21 cellular contexts compared by ENCODE assay signal in genomic region chr4:1993169-1993516, GRCh38. TPM values are rescaled to one million over a fixed set of nuclear protein-coding genes. Genes with fewer than 3 reads are reported as not detected.
DNase-seq lines count a peak whose midpoint lies in the region; ATAC-seq and TF ChIP-seq lines count a peak whose summit lies in the region.
"Had no signal": no experiment of that assay in that cellular context is flagged by ENCODE, and none has a peak within 500 bp of the region (broad histone marks: within the 10 kb centered on the region; RNA-seq: fewer than 3 reads in every experiment).

No MANE protein-coding gene starts in this region.

- H3K9ac ChIP-seq in mesenchymal stem cell (ENCODE audit: low read length) = peak overlapping the region; percentile 75
- H3K9ac ChIP-seq: BLaER1 treated with 17β-estradiol and CSF1 and Interleukin-3, amounts not matched to agents 10 nM and 100 nM had no signal

- WGBS in mesenchymal stem cell = 92% methylated on average over 14 of the region's 19 CpGs
- WGBS in esophagus squamous epithelium, 2 donors = 89 to 91% methylated on average over 10 to 18 of the region's 19 CpGs

- H3K4me1 ChIP-seq in mesenchymal stem cell (ENCODE audit: control insufficient read depth, insufficient read depth, low read depth, low read length) (peaks cover 4% of the 10 kb centered on the region), esophagus squamous epithelium (peaks cover 0 to 47% (median 12%) of the 10 kb centered on the region in 3 donors)
- H3K4me1 ChIP-seq: Peyer's patch, SJSA1 had no signal

- peak; percentile 20 for DNase-seq in activated CD8-positive, alpha-beta memory T cell treated with anti-CD3 and anti-CD28 coated beads, Interleukin-2, amount 50 U/mL, for 48 hours
- no peak for DNase-seq in activated CD8-positive, alpha-beta memory T cell treated with anti-CD3 and anti-CD28 coated beads for 24 hours
- peak; percentile 80 for DNase-seq in chondrocyte (ENCODE audit: low spot score)
- DNase-seq in mesenchymal stem cell = no peak
- DNase-seq in type B pancreatic cell (ENCODE audit: extremely low spot score, unreplicated experiment) = peak; percentile 47
- DNase-seq in ecto neural progenitor cell (ENCODE audit: low spot score) = no peak
- DNase-seq in Right ventricle myocardium superior = no peak
- DNase-seq in esophagus squamous epithelium (lab: John Stamatoyannopoulos, UW) = no peak
- DNase-seq: ACHN; Calu3; CD8-positive, alpha-beta T cell; DMS153; KG1; MV-4-11; NCI-H1105 treated with DMSO at 0.1 percent for 48 hours; NCI-H2029 treated with DMSO at 0.1 percent for 48 hours; NCI-H524 treated with DMSO at 0.1 percent for 48 hours; Peyer's patch had no signal

- no peak overlapping the region for H3K27ac Mint-ChIP-seq in chondrocyte (ENCODE audit: unreplicated experiment)
- no peak overlapping the region for H3K27ac Mint-ChIP-seq in type B pancreatic cell
- H3K27ac Mint-ChIP-seq: CD8-positive, alpha-beta T cell had no signal

- H3K14ac ChIP-seq in mesenchymal stem cell (ENCODE audit: low read length in 2 of 2) = no peak overlapping the region

- H3K4me3 Mint-ChIP-seq in chondrocyte (ENCODE audit: unreplicated experiment) (no peak overlapping the region), type B pancreatic cell (no peak overlapping the region)
- H3K4me3 Mint-ChIP-seq: CD8-positive, alpha-beta T cell had no signal

- H4K91ac ChIP-seq in mesenchymal stem cell (ENCODE audit: low read length) = no peak overlapping the region

- no peak overlapping the region for H3K4me2 ChIP-seq in mesenchymal stem cell (ENCODE audit: low read length, poor library complexity, severe bottlenecking)
- H3K4me2 ChIP-seq: BLaER1 treated with 17β-estradiol and CSF1 and Interleukin-3, amounts not matched to agents 10 nM and 100 nM had no signal

- TF ChIP-seq CTCF in chondrocyte (IDR thresholded peaks at IDR 0.05) = no peak
- TF ChIP-seq CTCF in type B pancreatic cell (conservative IDR thresholded peaks at IDR 0.05) = no peak
- TF ChIP-seq CTCF in esophagus squamous epithelium (IDR thresholded peaks at IDR 0.05) = no peak

- H3K9me3 ChIP-seq in mesenchymal stem cell (ENCODE audit: control insufficient read depth, low read length) = peaks cover 14% of the 10 kb centered on the region
- H3K9me3 ChIP-seq in esophagus squamous epithelium = peaks cover 0 to 5% (median 0%) of the 10 kb centered on the region in 3 donors
- H3K9me3 ChIP-seq: SJSA1 had no signal

- no peak overlapping the region for H3K4ac ChIP-seq in mesenchymal stem cell (ENCODE audit: low read depth in 1 of 2, low read length in 2 of 2)

- H3K27me3 ChIP-seq in mesenchymal stem cell (ENCODE audit: control insufficient read depth in 1 of 2, insufficient read depth in 1 of 2, low read length in 2 of 2) (no peaks in the 10 kb centered on the region), esophagus squamous epithelium (no peaks in the 10 kb centered on the region)
- H3K27me3 ChIP-seq: BLaER1 treated with 17β-estradiol and CSF1 and Interleukin-3, amounts not matched to agents 10 nM and 100 nM; Peyer's patch; SJSA1 had no signal

- H4K8ac ChIP-seq in mesenchymal stem cell (ENCODE audit: low read length) = no peak overlapping the region

- H3K27me3 Mint-ChIP-seq in chondrocyte (ENCODE audit: low read depth) = no peaks in the 10 kb centered on the region
- H3K27me3 Mint-ChIP-seq in type B pancreatic cell = no peaks in the 10 kb centered on the region

- no peak overlapping the region for H2BK12ac ChIP-seq in mesenchymal stem cell (ENCODE audit: low read length in 2 of 2)

- peaks cover 40% of the 10 kb centered on the region for H3K79me1 ChIP-seq in mesenchymal stem cell (replicated peaks; ENCODE audit: low read length, poor library complexity, severe bottlenecking)

- H2AFZ ChIP-seq in mesenchymal stem cell (ENCODE audit: low read depth, low read length) = no peak overlapping the region

- peak overlapping the region in 1 of 2 experiments; percentile 53 for H3K4me3 ChIP-seq in mesenchymal stem cell (ENCODE audit: insufficient read depth in 1 of 2, low read depth in 1 of 2, low read length in 2 of 2)
- H3K4me3 ChIP-seq in esophagus squamous epithelium = no peak overlapping the region
- H3K4me3 ChIP-seq: BLaER1 treated with 17β-estradiol and CSF1 and Interleukin-3, amounts not matched to agents 10 nM and 100 nM; Peyer's patch; SJSA1 had no signal

- no peak overlapping the region for H3K23ac ChIP-seq in mesenchymal stem cell (ENCODE audit: low read length in 2 of 2)

- H2BK15ac ChIP-seq in mesenchymal stem cell (ENCODE audit: low read depth, poor library complexity, severe bottlenecking) = no peak overlapping the region

- no peak for ATAC-seq in Right ventricle myocardium superior (ENCODE audit: poor library complexity)
- ATAC-seq: CD8-positive, alpha-beta T cell had no signal

- H3K18ac ChIP-seq in mesenchymal stem cell (ENCODE audit: low read depth in 1 of 2, low read length in 2 of 2) = no peak overlapping the region

- no peak overlapping the region for H2AK5ac ChIP-seq in mesenchymal stem cell (ENCODE audit: low read length, severe bottlenecking)

- no peak for TF ChIP-seq POLR2A in esophagus squamous epithelium (IDR thresholded peaks at IDR 0.05)

- intact Hi-C loops in Right ventricle myocardium superior (cut with DNase I) (no loop called here), esophagus squamous epithelium (cut with DNase I) (no loop called here)

- H3K4me1 Mint-ChIP-seq in chondrocyte (ENCODE audit: low read depth) = no peaks in the 10 kb centered on the region
- H3K4me1 Mint-ChIP-seq in type B pancreatic cell (ENCODE audit: unreplicated experiment) = peaks cover under 1% of the 10 kb centered on the region

- H3K27ac ChIP-seq in mesenchymal stem cell (ENCODE audit: low read length, poor library complexity, severe bottlenecking) = no peak overlapping the region
- no peak overlapping the region for H3K27ac ChIP-seq in esophagus squamous epithelium
- H3K27ac ChIP-seq: 22Rv1, Peyer's patch, SJSA1 had no signal

- H3K36me3 Mint-ChIP-seq in chondrocyte (ENCODE audit: low read depth) = peaks cover 12% of the 10 kb centered on the region
- peaks cover 23% of the 10 kb centered on the region for H3K36me3 Mint-ChIP-seq in type B pancreatic cell

- peaks cover 6% of the 10 kb centered on the region for H3K9me3 Mint-ChIP-seq in chondrocyte (ENCODE audit: low read depth)
- H3K9me3 Mint-ChIP-seq in type B pancreatic cell = peaks cover 4% of the 10 kb centered on the region

- no peak overlapping the region for H2BK120ac ChIP-seq in mesenchymal stem cell (ENCODE audit: low read depth, low read length)

- H2BK5ac ChIP-seq in mesenchymal stem cell (ENCODE audit: low read depth, low read length, poor library complexity, severe bottlenecking) = no peak overlapping the region

- H3K36me3 ChIP-seq in mesenchymal stem cell (ENCODE audit: control insufficient read depth in 1 of 2, insufficient read depth in 2 of 2, low read depth in 1 of 2, low read length in 2 of 2) = peaks cover 26 to 48% of the 10 kb centered on the region in 2 experiments
- H3K36me3 ChIP-seq in esophagus squamous epithelium = peaks cover 13 to 63% (median 15%) of the 10 kb centered on the region in 3 donors

RNA-seq across cellular contexts. Expression of gene NELFA, which starts 15.6 kb away (rescaled TPM):
- total RNA-seq in chondrocyte (23.5 to 25.6 TPM (median 24.0 TPM) in 3 replicates), type B pancreatic cell (ENCODE audit: low replicate concordance) (42.2 and 44.8 TPM in 2 replicates), Right ventricle myocardium superior (10.4 TPM), esophagus squamous epithelium (10 to 100 TPM; 23.1 to 36.8 (median 25.0) TPM)
- 14.9 TPM for polyA plus RNA-seq in mesenchymal stem cell (2013, experiment 1 of 2)
- polyA plus RNA-seq in mesenchymal stem cell (2013, experiment 2 of 2) = 15.1 TPM

Comparison
In these comparisons a context has a peak if more than half of its experiments do, and no peak if none do; other contexts are left out.
1. DNase-seq: peak in activated CD8-positive, alpha-beta memory T cell treated with anti-CD3 and anti-CD28 coated beads, Interleukin-2, amount 50 U/mL, for 48 hours (single experiment), chondrocyte (single experiment) and type B pancreatic cell (single experiment); none in activated CD8-positive, alpha-beta memory T cell treated with anti-CD3 and anti-CD28 coated beads for 24 hours (single experiment), mesenchymal stem cell (single experiment), ecto neural progenitor cell (single experiment), Right ventricle myocardium superior (single experiment) and esophagus squamous epithelium (single experiment).